18 cellular contexts compared by ENCODE assay signal in the genomic region with DNA sequence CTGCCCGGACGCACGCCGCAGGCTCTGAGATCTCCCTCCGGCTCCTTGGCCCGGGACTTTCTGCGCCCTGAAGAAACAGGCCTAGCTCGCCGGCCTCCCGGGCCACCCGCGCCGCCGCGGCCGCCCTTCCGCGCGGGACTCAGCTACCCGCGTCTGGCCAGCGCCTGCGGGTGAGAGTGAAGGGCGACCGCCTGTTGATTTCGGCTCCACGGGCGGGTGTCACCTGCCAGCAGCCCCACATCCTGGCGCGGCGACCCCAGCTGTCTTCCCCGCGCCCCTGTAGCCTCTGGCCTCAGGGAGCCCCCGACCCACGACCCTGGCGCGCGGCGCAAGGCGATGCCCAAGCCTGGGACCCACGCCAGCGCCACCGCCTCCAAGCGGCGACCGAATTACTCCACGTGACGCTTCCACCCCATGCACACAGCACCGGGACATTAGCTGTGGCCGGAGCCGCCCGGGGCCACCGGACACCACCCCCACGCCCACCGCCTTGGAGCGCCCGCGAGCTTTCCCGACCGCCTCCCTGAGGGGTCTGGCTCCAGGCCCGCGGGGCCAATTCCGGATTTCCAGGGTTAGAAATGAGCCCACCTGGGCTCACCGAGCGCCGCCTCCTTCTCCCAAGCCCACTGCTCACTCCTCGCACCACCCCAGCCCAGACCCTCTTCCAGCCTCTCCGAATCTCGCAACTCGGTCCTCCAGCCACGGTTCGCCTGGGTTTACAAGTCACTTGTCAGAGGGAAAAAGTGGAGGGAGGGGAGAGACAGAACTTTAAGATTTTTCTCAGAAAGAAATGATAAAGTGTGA. TPM values are rescaled to one million over a fixed set of nuclear protein-coding genes. Genes with fewer than 3 reads are reported as not detected.
A peak's percentile ranks its signal among the peaks of the same experiment; 100 is the strongest.
DNase-seq lines count a peak whose midpoint lies in the region; FAIRE-seq and TF ChIP-seq lines count a peak whose summit lies in the region.
"Had no signal": no experiment of that assay in that cellular context is flagged by ENCODE, and none has a peak within 500 bp of the region (broad histone marks: within the 10 kb centered on the region; RNA-seq: fewer than 3 reads in every experiment).

No MANE protein-coding gene starts in this region.

- no peak overlapping the region for H2AK5ac ChIP-seq in H9 (ENCODE audit: insufficient read length, low read length)

- WGBS in H9 (ENCODE audit: extremely low coverage, insufficient read length, low lambda C conversion rate): no CpG with 5 or more reads among the region's 72 CpGs
- 0 to 1% methylated on average over 1 to 68 of the region's 72 CpGs for WGBS in endodermal cell (ENCODE audit: insufficient coverage in 1 of 2, insufficient read length in 1 of 2), 2 experiments
- WGBS in small intestine, 3 donors: 4 to 36% (median 16%) methylated on average over 39 to 72 of the region's 72 CpGs

- H4K20me1 ChIP-seq in H9 (ENCODE audit: control insufficient read depth, insufficient read depth, insufficient read length): no peaks in the 10 kb centered on the region

- no peak overlapping the region for H3T11ph ChIP-seq in H9 (ENCODE audit: low read length)

- H2BK120ac ChIP-seq in H9 (ENCODE audit: low read depth, low read length, poor library complexity, severe bottlenecking): no peak overlapping the region

- H3K9ac ChIP-seq in H9 (ENCODE audit: extremely low read depth, insufficient read length, low read length): no peak overlapping the region
- H3K9ac ChIP-seq in endodermal cell (ENCODE audit: extremely low read depth, low read length, poor library complexity, severe bottlenecking): no peak overlapping the region

- H3K4ac ChIP-seq in H9 (ENCODE audit: low read depth, low read length): no peak overlapping the region

- H3K4me1 Mint-ChIP-seq in H9: peaks cover 39 to 69% of the 10 kb centered on the region in 2 experiments
- H3K4me1 Mint-ChIP-seq in endodermal cell: peaks cover 24% of the 10 kb centered on the region
- peaks cover 28% of the 10 kb centered on the region for H3K4me1 Mint-ChIP-seq in osteocyte (ENCODE audit: unreplicated experiment)

- H3K27me3 Mint-ChIP-seq in H9 (ENCODE audit: low read depth): peaks cover 98% of the 10 kb centered on the region
- peaks cover 95% of the 10 kb centered on the region for H3K27me3 Mint-ChIP-seq in endodermal cell (ENCODE audit: insufficient read depth)
- peaks cover 75% of the 10 kb centered on the region for H3K27me3 Mint-ChIP-seq in osteocyte (ENCODE audit: unreplicated experiment)

- H3K4me3 Mint-ChIP-seq in H9: peak overlapping the region; percentile 38 to 81; a peak in 4 of 5 replicates
- peak overlapping the region; percentile 47 for H3K4me3 Mint-ChIP-seq in endodermal cell
- peak overlapping the region; percentile 61 for H3K4me3 Mint-ChIP-seq in osteocyte (ENCODE audit: unreplicated experiment)

- no peak overlapping the region for H3K18ac ChIP-seq in H9 (ENCODE audit: insufficient read length, low read depth, low read length)

- H3K4me2 ChIP-seq in H9 (ENCODE audit: insufficient read depth, insufficient read length, low read length): peak overlapping the region; percentile 55

- H2BK20ac ChIP-seq in H9 (ENCODE audit: low read depth, low read length, poor library complexity, severe bottlenecking): no peak overlapping the region

- no peak overlapping the region for H3K4me3 ChIP-seq in endodermal cell (ENCODE audit: low read length)
- H3K4me3 ChIP-seq in small intestine (ENCODE audit: low read depth in 1 of 2, low read length in 2 of 2): peak overlapping the region in 1 of 2 donors; percentile 27
- H3K4me3 ChIP-seq: mucosa of descending colon had no signal

- H3K36me3 ChIP-seq in endodermal cell (ENCODE audit: control insufficient read depth, insufficient read depth, low read length) (no peaks in the 10 kb centered on the region), small intestine (ENCODE audit: control insufficient read depth in 2 of 2, insufficient read depth in 2 of 2, low read length in 2 of 2) (no peaks in the 10 kb centered on the region)
- H3K36me3 ChIP-seq: thyroid gland had no signal

- H3K23me2 ChIP-seq in H9 (ENCODE audit: insufficient read length, low read depth, low read length, poor library complexity, severe bottlenecking): peaks cover 26% of the 10 kb centered on the region

- H3K27ac ChIP-seq in H9 (ENCODE audit: insufficient read length, low read depth, low read length) (no peak overlapping the region), endodermal cell (ENCODE audit: low read depth, low read length) (no peak overlapping the region), small intestine (ENCODE audit: low read depth in 1 of 2, low read length in 1 of 2) (no peak overlapping the region)
- H3K27ac ChIP-seq: 22Rv1, thyroid gland had no signal

- H3K79me1 ChIP-seq in H9 (ENCODE audit: insufficient read depth, low read depth, low read length, poor library complexity, severe bottlenecking): no peaks in the 10 kb centered on the region

- H4K5ac ChIP-seq in H9 (ENCODE audit: insufficient read length, low read depth, low read length): no peak overlapping the region

- DNase-seq in DMS53 (lab: John Stamatoyannopoulos, UW): peak; percentile 34
- DNase-seq in DMS53 treated with DMSO at 0.1 percent for 48 hours (lab: John Stamatoyannopoulos, UW; ENCODE audit: unreplicated experiment): no peak
- no peak for DNase-seq in H9
- peak; percentile 68 for DNase-seq in endodermal cell
- no peak for DNase-seq in osteocyte (ENCODE audit: extremely low spot score, unreplicated experiment)
- DNase-seq in SKM-1 (lab: John Stamatoyannopoulos, UW; ENCODE audit: unreplicated experiment): no peak
- DNase-seq in iPS-NIHi7 (ENCODE audit: extremely low spot score): no peak
- no peak for DNase-seq in small intestine
- DNase-seq: activated T-cell treated with anti-CD3 and anti-CD28 coated beads for 4 hours, aorta, DND-41, mucosa of descending colon, NCI-H1417, NCI-H69, thyroid gland had no signal

- H4K8ac ChIP-seq in H9 (replicated peaks; ENCODE audit: insufficient read length, low read depth, low read length): no peak overlapping the region

- H2AFZ ChIP-seq in H9 (ENCODE audit: low read length): no peak overlapping the region

- no peak overlapping the region for H3K56ac ChIP-seq in H9 (ENCODE audit: insufficient read length, low read depth, low read length)

- H3K9me3 ChIP-seq in H9 (ENCODE audit: control insufficient read depth, low read depth, low read length): no peaks in the 10 kb centered on the region
- H3K9me3 ChIP-seq in endodermal cell (ENCODE audit: control insufficient read depth, low read length): no peaks in the 10 kb centered on the region
- no peaks in the 10 kb centered on the region for H3K9me3 ChIP-seq in small intestine (ENCODE audit: control insufficient read depth, low read depth)
- H3K9me3 ChIP-seq: mucosa of descending colon, thyroid gland had no signal

- H3K9me3 Mint-ChIP-seq in H9 (peaks cover 6 to 8% of the 10 kb centered on the region in 2 experiments; a peak in 4 of 5 replicates), endodermal cell (no peaks in the 10 kb centered on the region), osteocyte (ENCODE audit: unreplicated experiment) (no peaks in the 10 kb centered on the region)

- H3K23ac ChIP-seq in H9 (ENCODE audit: insufficient read length, low read depth, low read length): no peak overlapping the region

- H3K27ac Mint-ChIP-seq in H9: no peak overlapping the region
- H3K27ac Mint-ChIP-seq in endodermal cell: no peak overlapping the region
- no peak overlapping the region for H3K27ac Mint-ChIP-seq in osteocyte (ENCODE audit: unreplicated experiment)

- TF ChIP-seq CTCF in H9 (conservative IDR thresholded peaks at IDR 0.05) (no peak), endodermal cell (conservative IDR thresholded peaks at IDR 0.05) (no peak), osteocyte (IDR thresholded peaks at IDR 0.05) (no peak)

- H3K4me1 ChIP-seq in H9 (ENCODE audit: insufficient read depth, low read length) (no peaks in the 10 kb centered on the region; the same call in 1 of the 2 replicates), endodermal cell (ENCODE audit: control insufficient read depth, insufficient read depth, low read length) (no peaks in the 10 kb centered on the region), small intestine (ENCODE audit: control insufficient read depth in 2 of 2, insufficient read depth in 1 of 2, low read depth in 1 of 2, low read length in 1 of 2) (no peaks in the 10 kb centered on the region)

- no peaks in the 10 kb centered on the region for H3K79me2 ChIP-seq in H9 (ENCODE audit: insufficient read depth, low read length)

- peaks cover 0 to 10% (median 0%) of the 10 kb centered on the region in 3 experiments; a peak in 3 of 7 replicates for H3K36me3 Mint-ChIP-seq in H9 (ENCODE audit: insufficient read depth in 1 of 3, low read depth in 3 of 3)
- no peaks in the 10 kb centered on the region for H3K36me3 Mint-ChIP-seq in endodermal cell (ENCODE audit: low read depth)
- H3K36me3 Mint-ChIP-seq in osteocyte (ENCODE audit: unreplicated experiment): no peaks in the 10 kb centered on the region
- H3K36me3 Mint-ChIP-seq: IgD-negative memory B cell had no signal

- peaks cover 90% of the 10 kb centered on the region for H3K27me3 ChIP-seq in H9 (ENCODE audit: insufficient read depth, low read length)
- peaks cover 98% of the 10 kb centered on the region for H3K27me3 ChIP-seq in endodermal cell (ENCODE audit: control insufficient read depth, insufficient read depth, low read length, poor library complexity, severe bottlenecking)
- H3K27me3 ChIP-seq in small intestine (ENCODE audit: control insufficient read depth in 2 of 2, insufficient read depth in 2 of 2, low read length in 2 of 2): peaks cover 13 to 17% of the 10 kb centered on the region in 2 donors

- H4K91ac ChIP-seq in H9 (ENCODE audit: insufficient read length, low read depth, low read length): no peak overlapping the region

- H2BK12ac ChIP-seq in H9 (ENCODE audit: insufficient read length, low read depth, low read length): no peak overlapping the region

- H2BK5ac ChIP-seq in H9 (ENCODE audit: insufficient read length, low read length): no peak overlapping the region

- H3K14ac ChIP-seq in H9 (ENCODE audit: insufficient read depth, low read length): no peak overlapping the region

- H2BK15ac ChIP-seq in H9 (ENCODE audit: low read depth, low read length): no peak overlapping the region

- no peak for FAIRE-seq in small intestine (lab: Jason Lieb, UNC)
- FAIRE-seq: endometrium had no signal

RNA-seq across cellular contexts. Expression of a gene that starts 10.2 kb away (rescaled TPM):
- total RNA-seq in H9 (2021): 0.24 and 0.42 TPM in 2 replicates
- under 1 TPM in 1 of 2 donors, not detected in 1; 0.09 TPM for total RNA-seq in endodermal cell
- polyA plus RNA-seq in endodermal cell (2013, experiment 1 of 2): 0.82 TPM
- polyA plus RNA-seq in endodermal cell (2013, experiment 2 of 2): 0.54 TPM
- total RNA-seq in osteocyte: not detected in 2 replicates
- under 1 TPM; 0.27 to 0.45 (median 0.31) TPM for polyA plus RNA-seq in small intestine
- total RNA-seq: aorta had no signal
- polyA plus RNA-seq: aorta, IgD-negative memory B cell had no signal

Comparison
In these comparisons a context has a peak if more than half of its experiments do, and no peak if none do; other contexts are left out.
1. DNase-seq: peak in DMS53 (single experiment) and endodermal cell (single experiment); none in DMS53 treated with DMSO at 0.1 percent for 48 hours (single experiment), H9 (single experiment), osteocyte (single experiment), SKM-1 (single experiment), iPS-NIHi7 (single experiment) and small intestine (single experiment).
2. Peak in every context shown above with its lines, with median percentiles within 50 percentile points of each other: H3K4me3 Mint-ChIP-seq.